Comparison of ENCODE assay signal across 6 cellular contexts in the genomic region with DNA sequence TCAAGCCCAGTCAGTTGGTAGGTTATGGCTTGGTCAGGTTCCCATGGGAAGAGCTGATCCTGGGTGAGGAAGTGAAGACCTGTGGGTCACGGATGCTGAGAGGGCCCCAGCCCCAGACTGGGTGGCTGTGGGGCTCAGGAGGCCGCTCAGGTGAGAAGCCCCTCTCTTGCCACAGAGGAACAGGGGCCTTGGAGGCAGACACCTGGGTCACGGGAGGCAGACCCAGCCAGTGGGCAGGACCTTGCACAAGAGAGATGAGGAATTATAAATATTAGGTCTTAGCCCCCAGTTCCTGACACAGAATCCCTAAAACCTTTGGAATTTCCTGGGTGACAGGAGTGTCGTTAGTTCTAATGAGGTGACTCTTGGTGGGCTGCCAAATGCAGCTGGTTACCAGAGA. TPM values are rescaled to one million over a fixed set of nuclear protein-coding genes. Genes with fewer than 3 reads are reported as not detected.
"Had no signal": no experiment of that assay in that cellular context is flagged by ENCODE, and none has a peak within 500 bp of the region (broad histone marks: within the 10 kb centered on the region; RNA-seq: fewer than 3 reads in every experiment).

No MANE protein-coding gene starts in this region.

- H3K9me3 Mint-ChIP-seq: GM23338, H9 had no signal

- DNase-seq: H9, HCEC 1CT, IMR-90 had no signal

- ATAC-seq: GM23338, K562 had no signal

- H3K4me3 ChIP-seq: GM23338, K562 had no signal

- H3K4me3 Mint-ChIP-seq: GM23338, H9 had no signal

- H3K27ac Mint-ChIP-seq: GM23338 had no signal

RNA-seq across cellular contexts. Expression of a gene that starts 10.6 kb away (rescaled TPM):
- total RNA-seq: HT-29, IMR-90, K562 had no signal

RNA-seq across cellular contexts. Expression of a gene that starts 59.1 kb away (rescaled TPM):
- total RNA-seq: HT-29 had no signal
